ENCODE assay signal across 8 cellular contexts in genomic region chr19:57389730-57390598, GRCh38. TPM values are rescaled to one million over a fixed set of nuclear protein-coding genes. Genes with fewer than 3 reads are reported as not detected.
DNase-seq lines count a peak whose midpoint lies in the region; ATAC-seq, FAIRE-seq and TF ChIP-seq lines count a peak whose summit lies in the region.

Gene ZNF548, plus strand, starts transcription at chr19:57389854. Its CDS starts 246 bp downstream, at chr19:57390100.

- DNase-seq in GM12891 (ENCODE audit: insufficient read length, low spot score): peak; percentile 73
- DNase-seq in NCI-H146 (lab: John Stamatoyannopoulos, UW): peak; percentile 99
- DNase-seq in T-helper 1 cell: peak; percentile 93 to 97 (median 96)
- peak; percentile 92 to 99 (median 97) for DNase-seq in adrenal gland
- peak; percentile 96 to 98 (median 97) for DNase-seq in heart left ventricle
- DNase-seq in posterior cingulate gyrus: peak; percentile 94 to 100 (median 98)
- DNase-seq in upper lobe of left lung: peak; percentile 98 to 100

- TF ChIP-seq CTCF in adrenal gland (IDR thresholded peaks at IDR 0.05): peak in 3 of 6 experiments; percentile 42 to 58 (median 44)
- peak in 8 of 12 donors; percentile 8 to 49 (median 28) for TF ChIP-seq CTCF in heart left ventricle (IDR thresholded peaks at IDR 0.05)
- peak in 3 of 6 experiments; percentile 40 to 68 (median 64) for TF ChIP-seq CTCF in upper lobe of left lung (IDR thresholded peaks at IDR 0.05)

- FAIRE-seq in GM12891 (lab: Jason Lieb, UNC): peak; percentile 99

- no peaks in the 10 kb centered on the region for H3K9me3 ChIP-seq in adrenal gland (replicated peaks in 1 of 3)
- peaks cover 0 to 3% (median 0%) of the 10 kb centered on the region in 12 donors for H3K9me3 ChIP-seq in heart left ventricle
- H3K9me3 ChIP-seq in upper lobe of left lung: peaks cover 0 to 16% (median 5%) of the 10 kb centered on the region in 4 donors

- WGBS in adrenal gland, 4 donors: 0 to 3% (median 0%) methylated on average over 23 to 50 of the region's 50 CpGs
- WGBS in heart left ventricle, 4 donors: 0 to 1% (median 0%) methylated on average over 28 to 50 of the region's 50 CpGs
- 1 to 2% methylated on average over 19 to 50 of the region's 50 CpGs for WGBS in upper lobe of left lung, 2 donors

- intact Hi-C loops in adrenal gland (cut with DNase I) (no loop called here), heart left ventricle (cut with DNase I) (loop anchor here in 3 of 10 donors (2.0 to 5.0 kb wide), 3 partner anchors 25 to 187 kb away; partner anchors contain the start of genes ZNF416 (in 1 of the 3) and ZNF543 (in 1 of the 3)), posterior cingulate gyrus (cut with DNase I) (loop anchor here (2.0 kb wide), 1 partner anchor 21 kb away; the partner anchor contains the start of gene ZNF17)

- peak in 1 of 4 donors; percentile 62 for TF ChIP-seq EP300 in upper lobe of left lung (IDR thresholded peaks at IDR 0.05)

- H3K36me3 ChIP-seq in adrenal gland (replicated peaks in 1 of 2): peaks cover 0 to 6% of the 10 kb centered on the region in 2 donors
- H3K36me3 ChIP-seq in heart left ventricle: peaks cover 0 to 20% (median 9%) of the 10 kb centered on the region in 9 donors
- peaks cover 0 to 24% (median 11%) of the 10 kb centered on the region in 4 donors for H3K36me3 ChIP-seq in upper lobe of left lung

- peak within 1 kb of the TSS; percentile 78 to 96 (median 89) for H3K27ac ChIP-seq in adrenal gland
- peak within 1 kb of the TSS; percentile 82 to 98 (median 89) for H3K27ac ChIP-seq in heart left ventricle
- peak within 1 kb of the TSS; percentile 89 to 94 (median 92) for H3K27ac ChIP-seq in upper lobe of left lung

- ATAC-seq in HG02840 (IDR thresholded peaks at IDR 0.05; ENCODE audit: low FRiP score, unreplicated experiment) (peak; percentile 95), heart left ventricle (peak; percentile 99 to 100 (median 100)), upper lobe of left lung (ENCODE audit: low FRiP score in 2 of 2) (peak; percentile 99)

- TF ChIP-seq POLR2A in GM12891 (IDR thresholded peaks at IDR 0.05; ENCODE audit: low read depth, low read length) (no peak), adrenal gland (IDR thresholded peaks at IDR 0.05) (peak; percentile 67 to 71), heart left ventricle (IDR thresholded peaks at IDR 0.05) (peak; percentile 42 to 52), upper lobe of left lung (IDR thresholded peaks at IDR 0.05) (peak in 3 of 4 donors; percentile 23 to 64 (median 50))

- H3K27me3 ChIP-seq in adrenal gland: no peaks in the 10 kb centered on the region
- H3K27me3 ChIP-seq in heart left ventricle: no peaks in the 10 kb centered on the region
- H3K27me3 ChIP-seq in upper lobe of left lung: no peaks in the 10 kb centered on the region

- H3K4me1 ChIP-seq in adrenal gland (replicated peaks in 1 of 2): peaks cover 11 to 17% of the 10 kb centered on the region in 2 donors
- peaks cover 0 to 27% (median 17%) of the 10 kb centered on the region in 12 donors for H3K4me1 ChIP-seq in heart left ventricle
- peaks cover 10 to 25% (median 14%) of the 10 kb centered on the region in 4 donors for H3K4me1 ChIP-seq in upper lobe of left lung

- H3K4me3 ChIP-seq in adrenal gland (peak within 1 kb of the TSS; percentile 17 to 91 (median 86)), heart left ventricle (peak within 1 kb of the TSS; percentile 69 to 97 (median 82)), upper lobe of left lung (peak within 1 kb of the TSS; percentile 75 to 91 (median 84))

TF ChIP-seq in GM12891, 5 proteins besides CTCF, POLR2A, EP300 and RAD21:
- peak; percentile 50; the same call in 1 of the 2 replicates for TF ChIP-seq TAF1 (IDR thresholded peaks at IDR 0.05; ENCODE audit: low read depth, low read length)
- no peak for TF ChIP-seq PAX5 (IDR thresholded peaks at IDR 0.05; ENCODE audit: insufficient read depth, low read length, severe bottlenecking)
- TF ChIP-seq POLR2AphosphoS5 (IDR thresholded peaks at IDR 0.05; ENCODE audit: low read depth, low read length): 0 out of 2 replicates have a peak, but pooled peaks have one; percentile 51
- TF ChIP-seq POU2F2 (IDR thresholded peaks at IDR 0.05; ENCODE audit: low read depth, low read length): no peak
- TF ChIP-seq SPI1 (IDR thresholded peaks at IDR 0.05; ENCODE audit: low read depth, low read length): no peak

RNA-seq across cellular contexts. Expression of gene ZNF548, which starts in this region (rescaled TPM):
- polyA plus RNA-seq in GM12891 (2012; ENCODE audit: low read depth, missing spikeins): 11.4 TPM
- 10 to 100 TPM in 7 of 8 donors, 1 to 10 TPM in 1; 8.5 to 21.2 (median 16.6) TPM for total RNA-seq in adrenal gland
- 10 to 100 TPM in 1 of 3 donors, 1 to 10 TPM in 2; 4.6 to 10.0 (median 8.1) TPM for polyA plus RNA-seq in adrenal gland
- 10 to 100 TPM; 11.6 to 20.3 (median 15.3) TPM for total RNA-seq in heart left ventricle
- polyA plus RNA-seq in heart left ventricle: 10 to 100 TPM in 1 of 2 donors, 1 to 10 TPM in 1; 5.1 to 12.0 TPM
- 10 to 100 TPM; 12.6 to 23.9 (median 17.0) TPM for total RNA-seq in upper lobe of left lung

Comparison
In these comparisons a context has a peak if more than half of its experiments do, and no peak if none do; other contexts are left out.
1. Peak in every context shown above with its lines: DNase-seq, ATAC-seq, H3K4me3 ChIP-seq and H3K27ac ChIP-seq.